Comparison of ENCODE assay signal across 36 cellular contexts in the genomic region with DNA sequence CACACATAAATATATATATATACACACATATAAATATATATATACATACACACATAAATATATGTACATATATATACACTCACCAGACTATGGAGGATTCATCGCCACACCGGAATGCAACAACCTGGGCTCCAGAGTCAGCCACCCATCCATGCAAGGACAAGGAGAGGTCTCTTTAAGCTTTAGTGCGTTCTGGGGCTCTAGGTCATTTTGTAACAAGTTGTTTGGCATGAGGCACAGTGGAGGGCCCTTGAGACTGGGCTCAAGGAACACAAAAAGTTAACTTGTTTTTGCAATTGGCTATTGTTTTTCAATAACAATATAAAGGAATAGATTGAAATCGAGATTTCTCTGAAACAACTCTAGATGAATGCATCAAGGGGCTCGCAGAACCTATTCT. TPM values are rescaled to one million over a fixed set of nuclear protein-coding genes. Genes with fewer than 3 reads are reported as not detected.
"Had no signal": no experiment of that assay in that cellular context is flagged by ENCODE, and none has a peak within 500 bp of the region (broad histone marks: within the 10 kb centered on the region; RNA-seq: fewer than 3 reads in every experiment).

No MANE protein-coding gene starts in this region.

- DNase-seq: Karpas-422, Kasumi-1, MG63, MM.1S, MV-4-11, NCI-H1048, NCI-H1092, NCI-H1092 treated with DMSO at 0.1 percent for 48 hours, NCI-H1105, NCI-H1105 treated with DMSO at 0.1 percent for 48 hours, NCI-H1417, NCI-H1417 treated with DMSO at 0.1 percent for 48 hours, NCI-H1436, NCI-H1436 treated with DMSO at 0.1 percent for 48 hours, NCI-H146, NCI-H1694, NCI-H1694 treated with DMSO at 0.1 percent for 48 hours, NCI-H187, NCI-H187 treated with DMSO at 0.1 percent for 48 hours, NCI-H1930, NCI-H2029, NCI-H2029 treated with DMSO at 0.1 percent for 48 hours, NCI-H2081, NCI-H2081 treated with DMSO at 0.1 percent for 48 hours, NCI-H2107, NCI-H2171, NCI-H2171 treated with DMSO at 0.1 percent for 48 hours, NCI-H2227 treated with DMSO at 0.1 percent for 48 hours, NCI-H226, NCI-H345, NCI-H446, NCI-H446 treated with DMSO at 0.1 percent for 48 hours, NCI-H510A, NCI-H510A treated with DMSO at 0.1 percent for 48 hours had no signal

- H3K36me3 ChIP-seq: MG63 had no signal

- H3K27me3 ChIP-seq: MG63 had no signal

- H3K4me3 ChIP-seq: MG63 had no signal

RNA-seq across cellular contexts. Expression of a gene that starts 4.9 kb away (rescaled TPM):
- total RNA-seq: MCF 10A, NCI-H460 had no signal

RNA-seq across cellular contexts. Expression of a gene that starts 33.6 kb away (rescaled TPM):
- total RNA-seq: MCF 10A, NCI-H460 had no signal
